In genomic region chr19:27793128-27793643, GRCh38 we compare ENCODE assay signal across 8 cellular contexts.
A peak's percentile ranks its signal among the peaks of the same experiment; 100 is the strongest.
DNase-seq lines count a peak whose midpoint lies in the region; ATAC-seq and TF ChIP-seq lines count a peak whose summit lies in the region.

No MANE protein-coding gene starts in this region.

- H3K27me3 Mint-ChIP-seq in H9 (ENCODE audit: low read depth): no peaks in the 10 kb centered on the region; the same call in 1 of the 2 replicates

- H3K79me2 ChIP-seq in H9 (ENCODE audit: insufficient read depth, low read length): peaks cover 8% of the 10 kb centered on the region; the same call in 1 of the 2 replicates

- no peak overlapping the region for H3K23ac ChIP-seq in H9 (ENCODE audit: insufficient read length, low read depth, low read length)

- H3K36me3 ChIP-seq in RWPE2 (ENCODE audit: low read depth): peaks cover 33% of the 10 kb centered on the region
- peaks cover 0 to 10% (median 4%) of the 10 kb centered on the region in 9 donors for H3K36me3 ChIP-seq in heart left ventricle

- no peak for TF ChIP-seq POLR2A in heart left ventricle (IDR thresholded peaks at IDR 0.05)

- peak overlapping the region; percentile 54 for H3K4me2 ChIP-seq in H9 (ENCODE audit: insufficient read depth, insufficient read length, low read length)

- ATAC-seq in RWPE2 (ENCODE audit: low read depth) (peak; percentile 85), heart left ventricle (peak; percentile 70 to 84 (median 78))
- ATAC-seq in activated naive CD4-positive, alpha-beta T cell treated with anti-CD3 and anti-CD28 coated beads, Interleukin-2, amount 50 U/mL, for 72 hours: peak; percentile 83 to 88

- intact Hi-C loops in heart left ventricle (cut with DNase I): loop anchor here in 3 of 10 donors (5.0 to 10.0 kb wide), 3 partner anchors 116 to 131 kb away; no protein-coding TSS in a partner anchor

- H2BK120ac ChIP-seq in H9 (ENCODE audit: low read depth, low read length, poor library complexity, severe bottlenecking): no peak overlapping the region

- no peak overlapping the region for H3T11ph ChIP-seq in H9 (ENCODE audit: low read length)

- H3K4me1 ChIP-seq in H9 (ENCODE audit: insufficient read depth, low read length) (no peaks in the 10 kb centered on the region), RWPE2 (ENCODE audit: insufficient read depth, poor library complexity, severe bottlenecking) (no peaks in the 10 kb centered on the region), heart left ventricle (peaks cover 0 to 33% (median 17%) of the 10 kb centered on the region in 12 donors)

- H3K79me1 ChIP-seq in H9 (ENCODE audit: insufficient read depth, low read depth, low read length, poor library complexity, severe bottlenecking): peaks cover 8% of the 10 kb centered on the region

- H2BK12ac ChIP-seq in H9 (ENCODE audit: insufficient read length, low read depth, low read length): no peak overlapping the region

- H4K8ac ChIP-seq in H9 (replicated peaks; ENCODE audit: insufficient read length, low read depth, low read length): no peak overlapping the region

- H3K4me3 Mint-ChIP-seq in H9: peak overlapping the region; percentile 94 to 97

- peaks cover 6 to 29% (median 12%) of the 10 kb centered on the region in 3 experiments for H3K36me3 Mint-ChIP-seq in H9 (ENCODE audit: insufficient read depth in 1 of 3, low read depth in 3 of 3)
- peaks cover 23 to 33% of the 10 kb centered on the region in 2 donors for H3K36me3 Mint-ChIP-seq in activated naive CD4-positive, alpha-beta T cell treated with anti-CD3 and anti-CD28 coated beads, Interleukin-2, amount 50 U/mL, for 72 hours

- H3K56ac ChIP-seq in H9 (ENCODE audit: insufficient read length, low read depth, low read length): no peak overlapping the region

- H3K9me3 ChIP-seq in H9 (ENCODE audit: control insufficient read depth, low read depth, low read length): no peaks in the 10 kb centered on the region
- H3K9me3 ChIP-seq in RWPE2 (ENCODE audit: severe bottlenecking): no peaks in the 10 kb centered on the region
- no peaks in the 10 kb centered on the region for H3K9me3 ChIP-seq in heart left ventricle

- H3K23me2 ChIP-seq in H9 (ENCODE audit: insufficient read length, low read depth, low read length, poor library complexity, severe bottlenecking): no peaks in the 10 kb centered on the region

- no peaks in the 10 kb centered on the region for H3K27me3 ChIP-seq in H9 (ENCODE audit: insufficient read depth, low read length)
- no peaks in the 10 kb centered on the region for H3K27me3 ChIP-seq in RWPE2 (ENCODE audit: insufficient read depth, poor library complexity, severe bottlenecking)
- no peaks in the 10 kb centered on the region for H3K27me3 ChIP-seq in heart left ventricle

- TF ChIP-seq CTCF in H9 (conservative IDR thresholded peaks at IDR 0.05) (no peak), LNCaP clone FGC (IDR thresholded peaks at IDR 0.05; ENCODE audit: control insufficient read depth, extremely low read depth, insufficient read depth) (no peak), RWPE2 (IDR thresholded peaks at IDR 0.05; ENCODE audit: poor library complexity, severe bottlenecking) (no peak), heart left ventricle (IDR thresholded peaks at IDR 0.05) (peak in 1 of 12 donors; percentile 9)

- no peaks in the 10 kb centered on the region for H4K20me1 ChIP-seq in H9 (ENCODE audit: control insufficient read depth, insufficient read depth, insufficient read length)

- peak overlapping the region; percentile 69 for H3K4me3 ChIP-seq in LNCaP clone FGC (ENCODE audit: low read depth, low read length)
- peak overlapping the region; percentile 73 for H3K4me3 ChIP-seq in RWPE2 (ENCODE audit: severe bottlenecking)
- H3K4me3 ChIP-seq in heart left ventricle: peak overlapping the region; percentile 58 to 95 (median 82)

- H4K5ac ChIP-seq in H9 (ENCODE audit: insufficient read length, low read depth, low read length): no peak overlapping the region

- peak overlapping the region; percentile 65; the same call in 1 of the 2 replicates for H3K14ac ChIP-seq in H9 (ENCODE audit: insufficient read depth, low read length)

- peaks cover 2 to 21% of the 10 kb centered on the region in 2 experiments; a peak in 4 of 5 replicates for H3K9me3 Mint-ChIP-seq in H9
- peaks cover 0 to 4% of the 10 kb centered on the region in 2 donors for H3K9me3 Mint-ChIP-seq in activated naive CD4-positive, alpha-beta T cell treated with anti-CD3 and anti-CD28 coated beads, Interleukin-2, amount 50 U/mL, for 72 hours

- peak overlapping the region; percentile 96 to 98 (median 98) for H3K27ac Mint-ChIP-seq in H9
- H3K27ac Mint-ChIP-seq in activated naive CD4-positive, alpha-beta T cell treated with anti-CD3 and anti-CD28 coated beads, Interleukin-2, amount 50 U/mL, for 72 hours: peak overlapping the region; percentile 96 to 100

- H2BK5ac ChIP-seq in H9 (ENCODE audit: insufficient read length, low read length): no peak overlapping the region

- H2AK5ac ChIP-seq in H9 (ENCODE audit: insufficient read length, low read length): no peak overlapping the region

- DNase-seq in GM03348 (ENCODE audit: low spot score): peak; percentile 90
- DNase-seq in H9: peak; percentile 96
- peak; percentile 91 for DNase-seq in LNCaP clone FGC (ENCODE audit: low read depth)
- peak; percentile 94 for DNase-seq in RWPE2 (ENCODE audit: low spot score)
- peak; percentile 70 for DNase-seq in activated naive CD4-positive, alpha-beta T cell treated with anti-CD3 and anti-CD28 coated beads, Interleukin-2, amount 50 U/mL, for 72 hours (ENCODE audit: low spot score in 2 of 2)
- DNase-seq in heart left ventricle: peak; percentile 62 to 80 (median 74)
- peak; percentile 79 for DNase-seq in putamen (ENCODE audit: low spot score)
- no peak for DNase-seq in cortex of kidney (lab: John Stamatoyannopoulos, UW)

- peaks cover 3 to 8% of the 10 kb centered on the region in 2 experiments for H3K4me1 Mint-ChIP-seq in H9

- no peak overlapping the region for H2BK15ac ChIP-seq in H9 (ENCODE audit: low read depth, low read length)

- peak overlapping the region; percentile 76 for H3K9ac ChIP-seq in H9 (ENCODE audit: extremely low read depth, insufficient read length, low read length)

- H4K91ac ChIP-seq in H9 (ENCODE audit: insufficient read length, low read depth, low read length): no peak overlapping the region

- H3K4ac ChIP-seq in H9 (ENCODE audit: low read depth, low read length): no peak overlapping the region

- no peak overlapping the region for H3K18ac ChIP-seq in H9 (ENCODE audit: insufficient read length, low read depth, low read length)

- H3K27ac ChIP-seq in H9 (ENCODE audit: insufficient read length, low read depth, low read length): no peak overlapping the region
- H3K27ac ChIP-seq in RWPE2 (ENCODE audit: poor library complexity, severe bottlenecking): peak overlapping the region; percentile 79
- H3K27ac ChIP-seq in heart left ventricle: peak overlapping the region; percentile 82 to 94 (median 90)

- no CpG with 5 or more reads among the region's 20 CpGs for WGBS in H9 (ENCODE audit: extremely low coverage, insufficient read length, low lambda C conversion rate)
- WGBS in heart left ventricle, 4 donors: 0 to 1% (median 0%) methylated on average over 20 of the region's 20 CpGs

- H2BK20ac ChIP-seq in H9 (ENCODE audit: low read depth, low read length, poor library complexity, severe bottlenecking): no peak overlapping the region

- no peak overlapping the region for H2AFZ ChIP-seq in H9 (ENCODE audit: low read length)
